Comparison of ENCODE assay signal across 8 cellular contexts in genomic region chr15:97960364-97961066, GRCh38. TPM values are rescaled to one million over a fixed set of nuclear protein-coding genes. Genes with fewer than 3 reads are reported as not detected.
DNase-seq lines count a peak whose midpoint lies in the region; ATAC-seq, FAIRE-seq and TF ChIP-seq lines count a peak whose summit lies in the region.

TSS of gene ARRDC4 (plus strand) at chr15:97960703. CDS start at chr15:97960862, 159 bp downstream.

- no peaks in the 10 kb centered on the region for H3K9me3 ChIP-seq in HepG2 (ENCODE audit: low read length)

- in situ Hi-C loops in HepG2 (cut with HindIII; ENCODE audit: extremely low pct_ligation_motif_present, low pct_unique_long_range_greater_than_20kb), result no loop called here

- peaks cover 17% of the 10 kb centered on the region for H3K27me3 Mint-ChIP-seq in activated CD4-positive, alpha-beta memory T cell treated with anti-CD3 and anti-CD28 coated beads, Interleukin-2, amount 10 ng/mL, durations not matched to agents 7 days and 5 days

- no peak within 1 kb of the TSS for H2AFZ ChIP-seq in HepG2 (ENCODE audit: low read length)

- WGBS in HepG2 (ENCODE audit: low lambda C conversion rate), result under 1% methylated on average over 21 of the region's 69 CpGs

- H3K4me1 Mint-ChIP-seq in activated CD4-positive, alpha-beta memory T cell treated with anti-CD3 and anti-CD28 coated beads, Interleukin-2, amount 10 ng/mL, durations not matched to agents 7 days and 5 days, result peaks cover 12% of the 10 kb centered on the region

- peak within 1 kb of the TSS; percentile 19 for H3K27ac Mint-ChIP-seq in activated CD4-positive, alpha-beta memory T cell treated with anti-CD3 and anti-CD28 coated beads, Interleukin-2, amount 10 ng/mL, durations not matched to agents 7 days and 5 days

- H3K9ac ChIP-seq in HepG2 (ENCODE audit: insufficient read depth, low read depth, low read length), result peak within 1 kb of the TSS; percentile 74

- H3K36me3 ChIP-seq in HepG2 (replicated peaks in 1 of 2; ENCODE audit: control insufficient read depth in 1 of 2, insufficient read depth in 2 of 2, low read length in 2 of 2), result no peaks in the 10 kb centered on the region

- H3K36me3 Mint-ChIP-seq in activated CD4-positive, alpha-beta memory T cell treated with anti-CD3 and anti-CD28 coated beads, Interleukin-2, amount 10 ng/mL, durations not matched to agents 7 days and 5 days (ENCODE audit: low read depth), result no peaks in the 10 kb centered on the region

- H3K4me1 ChIP-seq in HepG2 (ENCODE audit: insufficient read depth, low read length), result peaks cover 30% of the 10 kb centered on the region

- H3K9me3 Mint-ChIP-seq in activated CD4-positive, alpha-beta memory T cell treated with anti-CD3 and anti-CD28 coated beads, Interleukin-2, amount 10 ng/mL, durations not matched to agents 7 days and 5 days, result peaks cover 3% of the 10 kb centered on the region

- POLR2A ChIA-PET in AG04449 (lab: Yijun Ruan, JAX) (interaction anchor here (0.6 kb wide), 1 partner anchor 30 kb away, joined by 3 read pairs; no protein-coding TSS in a partner anchor), HepG2 (lab: Yijun Ruan, JAX) (no interaction called here)
- POLR2A ChIA-PET in activated CD4-positive, alpha-beta memory T cell treated with anti-CD3 and anti-CD28 coated beads, Interleukin-2, amount 10 ng/mL, durations not matched to agents 7 days and 5 days (lab: Charles Lee), result no interaction called here

- CTCF ChIA-PET in AG04449 (lab: Yijun Ruan, JAX) (no interaction called here), HepG2 (lab: Yijun Ruan, JAX; ENCODE audit: low intra/inter-chr PET ratio, low total read pairs) (no interaction called here)
- CTCF ChIA-PET in activated CD4-positive, alpha-beta memory T cell treated with anti-CD3 and anti-CD28 coated beads, Interleukin-2, amount 10 ng/mL, durations not matched to agents 7 days and 5 days (lab: Charles Lee), result interaction anchor here (1.0 kb wide), 1 partner anchor 218 kb away, joined by 6 read pairs; no protein-coding TSS in a partner anchor

- TF ChIP-seq POLR2A in HepG2 (IDR thresholded peaks at IDR 0.05; ENCODE audit: insufficient read depth in 1 of 2, low read depth in 2 of 2, low read length in 2 of 2), result no peak

- no peaks in the 10 kb centered on the region for H3K79me2 ChIP-seq in HepG2 (ENCODE audit: insufficient read depth, low read length)

- peak within 1 kb of the TSS; percentile 64 for H3K4me3 Mint-ChIP-seq in activated CD4-positive, alpha-beta memory T cell treated with anti-CD3 and anti-CD28 coated beads, Interleukin-2, amount 10 ng/mL, durations not matched to agents 7 days and 5 days

- FAIRE-seq in HepG2 (lab: Jason Lieb, UNC), result peak; percentile 95

- no peaks in the 10 kb centered on the region for H4K20me1 ChIP-seq in HepG2 (ENCODE audit: insufficient read depth, low read length)

- TF ChIP-seq RAD21 in HepG2 (CRISPR knock-in tag; IDR thresholded peaks at IDR 0.05), result no peak

- no TSS peak for BruUV-seq in HepG2 (replicated peaks; lab: Mats Ljungman, UMichigan)

- no peak for TF ChIP-seq CTCF in AG04449 (IDR thresholded peaks at IDR 0.05; ENCODE audit: insufficient read depth, low read length, missing control alignments)
- peak in 25 of 56 donors; percentile 4 to 54 (median 24) for TF ChIP-seq CTCF in dorsolateral prefrontal cortex (IDR thresholded peaks at IDR 0.05 in 54 of 56, conservative IDR thresholded peaks at IDR 0.05 in 2 of 56; ENCODE audit: low read depth in 1 of 56, partially characterized antibody in 56 of 56)
- no peak for TF ChIP-seq CTCF in HepG2 (CRISPR knock-in tag; IDR thresholded peaks at IDR 0.05)

- H3K27me3 ChIP-seq in dorsolateral prefrontal cortex (no peaks in the 10 kb centered on the region), HepG2 (ENCODE audit: control insufficient read depth in 1 of 2, insufficient read depth in 2 of 2, low read length in 2 of 2) (no peaks in the 10 kb centered on the region)

- intact Hi-C loops in dorsolateral prefrontal cortex (cut with DNase I), result no loop called here
- intact Hi-C loops in HepG2 (cut with micrococcal nuclease; ENCODE audit: unreplicated experiment), result loop anchor here (2.0 kb wide), 2 partner anchors 42 to 468 kb away; no protein-coding TSS in a partner anchor

- TF ChIP-seq EP300 in HepG2 (IDR thresholded peaks at IDR 0.05; ENCODE audit: low read depth in 2 of 2, low read length in 2 of 2) (peak in 1 of 2 experiments; percentile 49; a peak in 2 of 4 replicates), HepG2 (CRISPR knock-in tag; IDR thresholded peaks at IDR 0.05; ENCODE audit: borderline replicate concordance) (0 out of 2 replicates have a peak, but pooled peaks have one; percentile 68)

- DNase-seq in AG04449 (ENCODE audit: low read depth, low spot score), result peak; percentile 99
- DNase-seq in NCI-H526 (lab: John Stamatoyannopoulos, UW), result peak; percentile 99
- peak; percentile 88 for DNase-seq in activated CD4-positive, alpha-beta memory T cell treated with anti-CD3 and anti-CD28 coated beads, Interleukin-2, amount 10 ng/mL, durations not matched to agents 7 days and 5 days
- peak; percentile 100 for DNase-seq in dorsolateral prefrontal cortex
- peak; percentile 98 for DNase-seq in HepG2 (ENCODE audit: low spot score)
- DNase-seq in stimulated activated CD4-positive, alpha-beta T cell treated with anti-CD3 and anti-CD28 coated beads, Interleukin-2, amount 100 ng/mL, for 24 hours, result peak; percentile 95 to 96

- ATAC-seq in GM19043 (IDR thresholded peaks at IDR 0.05; ENCODE audit: low read depth, unreplicated experiment) (peak; percentile 86), HG03460 (IDR thresholded peaks at IDR 0.05; ENCODE audit: unreplicated experiment) (peak; percentile 94), HepG2 (peak; percentile 99)

- peak within 1 kb of the TSS; percentile 78 for H3K4me2 ChIP-seq in HepG2 (ENCODE audit: low read depth, low read length)

- peak within 1 kb of the TSS in 51 of 59 donors; percentile 28 to 89 (median 73) for H3K27ac ChIP-seq in dorsolateral prefrontal cortex
- peak within 1 kb of the TSS; percentile 59 for H3K27ac ChIP-seq in HepG2 (ENCODE audit: extremely low read length, insufficient read depth, low read length)

- H3K4me3 ChIP-seq in AG04449 (ENCODE audit: low read depth, low read length) (peak within 1 kb of the TSS; percentile 67), dorsolateral prefrontal cortex (peak within 1 kb of the TSS; percentile 68 to 98 (median 89)), HepG2 (replicated peaks in 1 of 3; ENCODE audit: insufficient read depth in 1 of 3, low read depth in 2 of 3, low read length in 3 of 3) (peak within 1 kb of the TSS; percentile 48 to 75 (median 65))

TF ChIP-seq in HepG2, 621 proteins besides CTCF, POLR2A, EP300 and RAD21 (continues in another document):
- peak; percentile 63; the same call in 1 of the 2 replicates for TF ChIP-seq DRAP1 (CRISPR knock-in tag; IDR thresholded peaks at IDR 0.05)
- TF ChIP-seq NCOA2 (CRISPR knock-in tag; IDR thresholded peaks at IDR 0.05), result peak; percentile 60; the same call in 1 of the 2 replicates
- no peak for TF ChIP-seq ARID2 (CRISPR knock-in tag; IDR thresholded peaks at IDR 0.05; ENCODE audit: borderline replicate concordance)
- peak; percentile 49; the same call in 1 of the 2 replicates for TF ChIP-seq ISL2 (CRISPR knock-in tag; IDR thresholded peaks at IDR 0.05)
- peak; percentile 75; the same call in 1 of the 2 replicates for TF ChIP-seq GATAD1 (CRISPR knock-in tag; IDR thresholded peaks at IDR 0.05)
- peak; percentile 96 for TF ChIP-seq SAP130 (CRISPR knock-in tag; IDR thresholded peaks at IDR 0.05; ENCODE audit: low read depth)
- 0 out of 2 replicates have a peak, but pooled peaks have one; percentile 9 for TF ChIP-seq ZBTB38 (CRISPR knock-in tag; IDR thresholded peaks at IDR 0.05)
- no peak for TF ChIP-seq HES4 (CRISPR knock-in tag; IDR thresholded peaks at IDR 0.05; ENCODE audit: borderline replicate concordance)
- TF ChIP-seq HNRNPLL (IDR thresholded peaks at IDR 0.05; ENCODE audit: low read depth, low read length, poor library complexity, severe bottlenecking), result peak; percentile 35

RNA-seq across cellular contexts. Expression of gene ARRDC4, which starts in this region (rescaled TPM):
- under 1 TPM; 0.13 to 0.18 TPM for total RNA-seq in activated CD4-positive, alpha-beta memory T cell treated with anti-CD3 and anti-CD28 coated beads, Interleukin-2, amount 10 ng/mL, durations not matched to agents 7 days and 5 days
- 10 to 100 TPM; 10.1 to 66.7 (median 25.5) TPM for total RNA-seq in dorsolateral prefrontal cortex
- 1.5 and 2.5 TPM in 2 replicates for total RNA-seq in HepG2 (2016; rRNA removed; fragmentation: Illumina TruSeq; extraction: Trizol)
- 0.18 and 0.30 TPM in 2 replicates for total RNA-seq in HepG2 (2016; cell fraction: cytosol; rRNA removed; fragmentation: Illumina TruSeq; extraction: Trizol; ENCODE audit: low read depth)
- total RNA-seq in HepG2 (2016; cell fraction: insoluble cytoplasmic fraction; rRNA removed; fragmentation: Illumina TruSeq; extraction: Trizol), result 1.7 and 2.0 TPM in 2 replicates
- total RNA-seq in HepG2 (2016; cell fraction: membrane; rRNA removed; fragmentation: Illumina TruSeq; extraction: Trizol), result 1.1 and 1.2 TPM in 2 replicates
- total RNA-seq in HepG2 (2016; cell fraction: nucleus; rRNA removed; fragmentation: Illumina TruSeq; extraction: Trizol), result 1.5 TPM in 2 replicates
- polyA plus RNA-seq in HepG2 (2011; rRNA removed), result 2.5 and 3.8 TPM in 2 replicates
- polyA plus RNA-seq in HepG2 (2011; cell fraction: cytosol; rRNA removed), result 1.4 and 3.1 TPM in 2 replicates
- 1.7 and 3.4 TPM in 2 replicates for polyA plus RNA-seq in HepG2 (2011; cell fraction: nucleus; rRNA removed)
- polyA plus RNA-seq in HepG2 (2012), result 4.3 and 5.4 TPM in 2 replicates
- 0.14 and 0.15 TPM in 2 replicates for polyA plus RNA-seq in HepG2 (2016; cell fraction: cytosol; fragmentation: Illumina TruSeq; extraction: Trizol; ENCODE audit: low read depth)
- polyA plus RNA-seq in HepG2 (2016; cell fraction: insoluble cytoplasmic fraction; fragmentation: Illumina TruSeq; extraction: Trizol; ENCODE audit: low read depth), result 2.0 and 2.1 TPM in 2 replicates
- 0.53 and 0.56 TPM in 2 replicates for polyA plus RNA-seq in HepG2 (2016; cell fraction: membrane; fragmentation: Illumina TruSeq; extraction: Trizol; ENCODE audit: low read depth)
- 1.4 and 1.8 TPM in 2 replicates for polyA plus RNA-seq in HepG2 (2016; cell fraction: nucleus; fragmentation: Illumina TruSeq; extraction: Trizol; ENCODE audit: insufficient read depth, low read depth)
- 2.0 TPM in 1 of 2 replicates, not detected in the other for polyA minus RNA-seq in HepG2 (2011; rRNA and poly(A)+ RNA removed; ENCODE audit: low replicate concordance)
- 1.6 and 2.5 TPM in 2 replicates for polyA minus RNA-seq in HepG2 (2011; cell fraction: cytosol; rRNA and poly(A)+ RNA removed)
- polyA minus RNA-seq in HepG2 (2011; cell fraction: nucleus; rRNA and poly(A)+ RNA removed), result 1.8 and 4.0 TPM in 2 replicates

Comparison
In these comparisons a context has a peak if more than half of its experiments do, and no peak if none do; other contexts are left out.
1. Peak in every context shown above with its lines: DNase-seq, ATAC-seq, H3K4me3 ChIP-seq and H3K27ac ChIP-seq.
2. Peak in DNase-seq in activated CD4-positive, alpha-beta memory T cell treated with anti-CD3 and anti-CD28 coated beads, Interleukin-2, amount 10 ng/mL, durations not matched to agents 7 days and 5 days; RNA of the gene not detected or under 1 TPM.